Comparison of ENCODE assay signal across 19 cellular contexts in the genomic region with DNA sequence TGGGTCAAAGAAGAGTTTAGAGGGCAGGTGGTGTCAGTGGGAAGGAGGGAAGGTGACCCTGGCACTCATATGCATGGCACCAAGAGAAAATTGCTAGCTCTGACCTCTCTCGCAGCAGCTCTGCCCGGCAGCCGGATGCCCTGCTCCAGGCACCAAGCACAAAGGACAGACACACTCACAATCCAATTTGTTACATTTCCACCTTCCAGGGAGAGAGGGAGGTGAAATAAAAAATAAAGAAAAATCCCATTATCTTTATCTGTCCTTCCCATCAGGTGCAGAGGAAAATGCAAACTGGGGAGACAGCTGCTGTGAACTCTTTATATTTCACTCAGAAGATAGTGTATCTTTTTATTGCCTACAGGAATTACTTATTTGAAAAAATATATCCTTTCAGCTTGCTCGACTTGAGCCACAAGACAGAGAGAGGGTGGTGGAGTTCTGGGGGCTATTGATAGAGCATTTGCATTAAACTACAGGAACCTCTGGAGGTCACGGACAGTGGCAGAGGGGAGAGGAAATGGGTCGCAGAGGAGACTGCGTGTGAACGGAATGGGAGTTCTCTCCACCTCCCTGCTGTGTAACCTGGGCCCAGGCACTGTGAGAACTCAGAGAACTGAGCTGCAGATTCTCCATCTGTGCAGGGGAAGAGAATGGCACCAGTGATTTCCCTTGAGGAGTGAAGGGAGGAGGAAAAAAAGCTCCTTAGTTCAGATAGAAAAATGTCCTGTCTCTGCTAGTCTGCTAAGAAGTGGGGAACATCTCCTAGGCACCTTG.
DNase-seq lines count a peak whose midpoint lies in the region; ATAC-seq, FAIRE-seq and TF ChIP-seq lines count a peak whose summit lies in the region.
"Had no signal": no experiment of that assay in that cellular context is flagged by ENCODE, and none has a peak within 500 bp of the region (broad histone marks: within the 10 kb centered on the region; RNA-seq: fewer than 3 reads in every experiment).

No MANE protein-coding gene starts in this region.

- no peaks in the 10 kb centered on the region for H3K9me3 ChIP-seq in T-helper 17 cell (ENCODE audit: control insufficient read depth, low read length, poor library complexity, severe bottlenecking)
- H3K9me3 ChIP-seq in H1 (ENCODE audit: insufficient read depth in 2 of 2, low read depth in 1 of 2, low read length in 1 of 2): no peaks in the 10 kb centered on the region
- H3K9me3 ChIP-seq: A549, BLaER1 had no signal

- no peak overlapping the region for H2BK120ac ChIP-seq in H1 (replicated peaks; ENCODE audit: low read depth, low read length)

- H4K20me1 ChIP-seq in H1 (replicated peaks in 1 of 2; ENCODE audit: control insufficient read depth in 1 of 2, insufficient read depth in 2 of 2, low read length in 2 of 2): no peaks in the 10 kb centered on the region
- H4K20me1 ChIP-seq: BLaER1 had no signal

- H4K91ac ChIP-seq in H1 (replicated peaks; ENCODE audit: insufficient read length, low read length): no peak overlapping the region

- H3K9me3 Mint-ChIP-seq in mesothelial cell of epicardium (no peaks in the 10 kb centered on the region), progenitor cell of endocrine pancreas (ENCODE audit: low read depth) (no peaks in the 10 kb centered on the region)
- H3K9me3 Mint-ChIP-seq: HFFc6 had no signal

- no peaks in the 10 kb centered on the region for H3K27me3 ChIP-seq in H1 (replicated peaks in 1 of 4; ENCODE audit: control insufficient read depth in 3 of 4, extremely low read depth in 1 of 4, insufficient read depth in 3 of 4, low read length in 3 of 4)
- H3K27me3 ChIP-seq: BLaER1 had no signal

- H3K27ac Mint-ChIP-seq in T-helper 17 cell (peak overlapping the region; percentile 39), mesothelial cell of epicardium (no peak overlapping the region), progenitor cell of endocrine pancreas (no peak overlapping the region)
- H3K27ac Mint-ChIP-seq: CD4-positive, alpha-beta memory T cell; HFFc6 had no signal

- TF ChIP-seq RAD21 in H1 (IDR thresholded peaks at IDR 0.05 in 1 of 2, conservative IDR thresholded peaks at IDR 0.05 in 1 of 2; ENCODE audit: low read depth in 2 of 2, low read length in 2 of 2): no peak

- no peaks in the 10 kb centered on the region for H3K4me1 Mint-ChIP-seq in T-helper 17 cell
- H3K4me1 Mint-ChIP-seq in mesothelial cell of epicardium: peaks cover 7% of the 10 kb centered on the region
- H3K4me1 Mint-ChIP-seq in progenitor cell of endocrine pancreas (ENCODE audit: low read depth): no peaks in the 10 kb centered on the region
- H3K4me1 Mint-ChIP-seq: CD14-positive monocyte; CD4-positive, alpha-beta memory T cell had no signal

- TF ChIP-seq POLR2A in H1 (IDR thresholded peaks at IDR 0.05; ENCODE audit: control extremely low read depth in 1 of 2, low read depth in 2 of 2, low read length in 2 of 2): no peak

- no peak overlapping the region for H4K5ac ChIP-seq in H1 (ENCODE audit: insufficient read length, low read depth, low read length)

- no peak for TF ChIP-seq CTCF in H1 (IDR thresholded peaks at IDR 0.05; ENCODE audit: control extremely low read depth in 1 of 3, insufficient read depth in 1 of 3, low read depth in 1 of 3, low read length in 3 of 3)
- TF ChIP-seq CTCF in mesothelial cell of epicardium (IDR thresholded peaks at IDR 0.05; ENCODE audit: unreplicated experiment): no peak
- no peak for TF ChIP-seq CTCF in progenitor cell of endocrine pancreas (IDR thresholded peaks at IDR 0.05; ENCODE audit: unreplicated experiment)

- H4K8ac ChIP-seq in H1 (ENCODE audit: extremely low read depth, insufficient read depth, low read length): no peak overlapping the region

- no peaks in the 10 kb centered on the region for H3K79me2 ChIP-seq in H1 (ENCODE audit: control insufficient read depth in 1 of 2, insufficient read depth in 2 of 2, low read length in 2 of 2)

- H3K4me2 ChIP-seq in H1 (ENCODE audit: insufficient read depth in 1 of 2, low read depth in 2 of 2, low read length in 2 of 2): no peak overlapping the region
- H3K4me2 ChIP-seq: A549, BLaER1 had no signal

- no peak overlapping the region for H3K4me3 ChIP-seq in H1 (ENCODE audit: extremely low read depth in 1 of 4, insufficient read depth in 2 of 4, low read depth in 3 of 4, low read length in 4 of 4)
- H3K4me3 ChIP-seq: A549, BLaER1 had no signal

- peaks cover 4% of the 10 kb centered on the region for H3K36me3 Mint-ChIP-seq in T-helper 17 cell (ENCODE audit: low read depth)
- no peaks in the 10 kb centered on the region for H3K36me3 Mint-ChIP-seq in mesothelial cell of epicardium
- H3K36me3 Mint-ChIP-seq in progenitor cell of endocrine pancreas (ENCODE audit: insufficient read depth): no peaks in the 10 kb centered on the region
- H3K36me3 Mint-ChIP-seq: CD14-positive monocyte; CD4-positive, alpha-beta memory T cell had no signal

- DNase-seq in NCI-H82 (lab: John Stamatoyannopoulos, UW) (peak; percentile 38), NCI-H82 treated with DMSO at 0.1 percent for 48 hours (lab: John Stamatoyannopoulos, UW; ENCODE audit: unreplicated experiment) (no peak), T-helper 17 cell (no peak), H1 (ENCODE audit: low read depth in 1 of 2, low spot score in 2 of 2) (no peak), mesothelial cell of epicardium (ENCODE audit: low spot score in 2 of 2, unreplicated experiment in 2 of 2) (no peak), progenitor cell of endocrine pancreas (ENCODE audit: low spot score, unreplicated experiment) (no peak)
- DNase-seq: CD4-positive, alpha-beta memory T cell; DMS153; DMS79; GDM1; HFFc6 had no signal

- peaks cover 2% of the 10 kb centered on the region; the same call in 1 of the 2 replicates for H3K23me2 ChIP-seq in H1 (ENCODE audit: low read depth, low read length)

- TF ChIP-seq EP300 in H1 (IDR thresholded peaks at IDR 0.05; ENCODE audit: borderline replicate concordance in 1 of 2, low read depth in 2 of 2, low read length in 2 of 2): no peak

- H3K23ac ChIP-seq in H1 (ENCODE audit: insufficient read length): no peak overlapping the region

- H3K79me1 ChIP-seq in H1 (ENCODE audit: low read depth, low read length): no peaks in the 10 kb centered on the region

- FAIRE-seq in H1 (lab: Jason Lieb, UNC): no peak
- FAIRE-seq: A549, GM12892, H54 had no signal

- no peak overlapping the region; the same call in 1 of the 2 replicates for H2BK20ac ChIP-seq in H1 (ENCODE audit: low read length)

- no peaks in the 10 kb centered on the region for H3K36me3 ChIP-seq in H1 (ENCODE audit: control insufficient read depth in 2 of 4, insufficient read depth in 4 of 4, low read length in 3 of 4)
- H3K36me3 ChIP-seq: BLaER1 had no signal

- ATAC-seq in T-helper 17 cell: no peak
- no peak for ATAC-seq in HG03432 (IDR thresholded peaks at IDR 0.05; ENCODE audit: unreplicated experiment)
- ATAC-seq: A549, HCT116 had no signal

- H3K4ac ChIP-seq in H1 (replicated peaks; ENCODE audit: insufficient read length, low read depth, low read length): no peak overlapping the region

- 60% methylated on average over 8 of the region's 8 CpGs; no CpG with 5 or more reads in 1 of the 2 experiments for WGBS in H1 (ENCODE audit: extremely low coverage in 1 of 2, insufficient coverage in 1 of 2, insufficient read length in 1 of 2, insufficient replicate concordance in 2 of 2, low coverage in 1 of 2, low lambda C conversion rate in 2 of 2, missing lambda C conversion rate in 1 of 2), 2 experiments

- H2BK5ac ChIP-seq in H1 (ENCODE audit: low read depth, low read length): peak overlapping the region; percentile 22; the same call in 1 of the 2 replicates

- no peak overlapping the region for H2AFZ ChIP-seq in H1 (ENCODE audit: low read length)

- H3K27ac ChIP-seq in H1 (ENCODE audit: low read depth, low read length): no peak overlapping the region
- H3K27ac ChIP-seq: 22Rv1, A549, BLaER1 had no signal

- 0 out of 2 replicates have a peak overlapping the region, but pooled peaks have one; percentile 31 for H2BK15ac ChIP-seq in H1 (ENCODE audit: low read length)

- no peak overlapping the region for H3K56ac ChIP-seq in H1 (replicated peaks; ENCODE audit: insufficient read length, low read depth, low read length)

- H3K4me1 ChIP-seq in H1 (replicated peaks in 1 of 4; ENCODE audit: control insufficient read depth in 3 of 4, insufficient read depth in 4 of 4, low read length in 3 of 4): peaks cover 0 to 9% (median 1%) of the 10 kb centered on the region in 4 experiments; a peak in 5 of 7 replicates
- H3K4me1 ChIP-seq: A549 had no signal

- H2BK12ac ChIP-seq in H1 (ENCODE audit: low read depth, low read length): 0 out of 2 replicates have a peak overlapping the region, but pooled peaks have one; percentile 55

- no peak overlapping the region for H3K9ac ChIP-seq in H1 (replicated peaks in 1 of 4; ENCODE audit: extremely low read depth in 1 of 4, low read depth in 3 of 4, low read length in 3 of 4)
- H3K9ac ChIP-seq: BLaER1 had no signal

- H3K18ac ChIP-seq in H1 (ENCODE audit: extremely low read depth, low read length): no peak overlapping the region; the same call in 1 of the 2 replicates

- POLR2A ChIA-PET in H1 (lab: Charles Lee; ENCODE audit: partially characterized antibody): interaction anchor here (1.5 kb wide), 1 partner anchor 23 kb away, joined by 3 read pairs; no protein-coding TSS in a partner anchor

- H3K14ac ChIP-seq in H1 (ENCODE audit: insufficient read length): no peak overlapping the region

- CTCF ChIA-PET in H1 (lab: Charles Lee; ENCODE audit: partially characterized antibody): interaction anchor here (0.5 to 6.0 kb wide), 19 partner anchors 9 to 400 kb away, joined by 3 to 29 read pairs (median 4); no protein-coding TSS in a partner anchor

- H3K27me3 Mint-ChIP-seq in T-helper 17 cell: peaks cover 22% of the 10 kb centered on the region
- peaks cover 87% of the 10 kb centered on the region for H3K27me3 Mint-ChIP-seq in mesothelial cell of epicardium (ENCODE audit: low read depth)
- peaks cover 33% of the 10 kb centered on the region for H3K27me3 Mint-ChIP-seq in progenitor cell of endocrine pancreas

- H3K4me3 Mint-ChIP-seq in T-helper 17 cell (no peak overlapping the region), mesothelial cell of epicardium (no peak overlapping the region), progenitor cell of endocrine pancreas (ENCODE audit: low read depth) (no peak overlapping the region)
- H3K4me3 Mint-ChIP-seq: CD4-positive, alpha-beta memory T cell; HFFc6 had no signal

- 0 out of 2 replicates have a peak overlapping the region, but pooled peaks have one; percentile 7 for H2AK5ac ChIP-seq in H1 (ENCODE audit: low read depth, low read length)

TF ChIP-seq in H1, 55 proteins besides CTCF, POLR2A, EP300 and RAD21 (continues in another document):
- TF ChIP-seq GABPA (IDR thresholded peaks at IDR 0.05; ENCODE audit: borderline replicate concordance, insufficient read depth, low read length) (no peak), TCF12 (IDR thresholded peaks at IDR 0.05; ENCODE audit: low read depth, low read length) (no peak)
- TF ChIP-seq, protein P1, sequence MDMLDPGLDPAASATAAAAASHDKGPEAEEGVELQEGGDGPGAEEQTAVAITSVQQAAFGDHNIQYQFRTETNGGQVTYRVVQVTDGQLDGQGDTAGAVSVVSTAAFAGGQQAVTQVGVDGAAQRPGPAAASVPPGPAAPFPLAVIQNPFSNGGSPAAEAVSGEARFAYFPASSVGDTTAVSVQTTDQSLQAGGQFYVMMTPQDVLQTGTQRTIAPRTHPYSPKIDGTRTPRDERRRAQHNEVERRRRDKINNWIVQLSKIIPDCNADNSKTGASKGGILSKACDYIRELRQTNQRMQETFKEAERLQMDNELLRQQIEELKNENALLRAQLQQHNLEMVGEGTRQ (IDR thresholded peaks at IDR 0.05; ENCODE audit: low read length): no peak
